Comparison of ENCODE assay signal across 17 cellular contexts in genomic region chr6:110880651-110881050, GRCh38. TPM values are rescaled to one million over a fixed set of nuclear protein-coding genes. Genes with fewer than 3 reads are reported as not detected.
DNase-seq lines count a peak whose midpoint lies in the region; ATAC-seq, FAIRE-seq and TF ChIP-seq lines count a peak whose summit lies in the region.
"Had no signal": no experiment of that assay in that cellular context is flagged by ENCODE, and none has a peak within 500 bp of the region (broad histone marks: within the 10 kb centered on the region; RNA-seq: fewer than 3 reads in every experiment).

No MANE protein-coding gene starts in this region.

- H3K4me1 ChIP-seq in A549 (peaks cover 78% of the 10 kb centered on the region), OCI-LY1 (ENCODE audit: insufficient read depth, low read length, severe bottlenecking) (peaks cover 87% of the 10 kb centered on the region)

- H3K9me3 ChIP-seq in A549: no peaks in the 10 kb centered on the region
- no peaks in the 10 kb centered on the region for H3K9me3 ChIP-seq in OCI-LY1 (ENCODE audit: low read length)
- H3K9me3 ChIP-seq: heart right ventricle, mucosa of descending colon, spleen had no signal

- FAIRE-seq in A549 (lab: Jason Lieb, UNC): no peak

- H3K4me3 ChIP-seq in A549 (no peak overlapping the region), OCI-LY1 (ENCODE audit: low read depth, low read length, poor library complexity, severe bottlenecking) (peak overlapping the region; percentile 95), dorsolateral prefrontal cortex (peak overlapping the region in 28 of 59 donors; percentile 10 to 98 (median 92))
- H3K4me3 ChIP-seq: mucosa of descending colon, spleen had no signal

- H3K27ac ChIP-seq in A549: no peak overlapping the region
- H3K27ac ChIP-seq in C4-2B: peak overlapping the region; percentile 88
- H3K27ac ChIP-seq in OCI-LY1 (ENCODE audit: low read depth, low read length, poor library complexity, severe bottlenecking): no peak overlapping the region
- H3K27ac ChIP-seq in dorsolateral prefrontal cortex: peak overlapping the region in 41 of 59 donors; percentile 0 to 96 (median 86)
- H3K27ac ChIP-seq: brain microvascular endothelial cell, spleen had no signal

- ATAC-seq in A549 (no peak), GM21390 (IDR thresholded peaks at IDR 0.05; ENCODE audit: unreplicated experiment) (no peak)
- ATAC-seq: mucosa of descending colon had no signal

- TF ChIP-seq RAD21 in A549 (conservative IDR thresholded peaks at IDR 0.05 in 1 of 2, IDR thresholded peaks at IDR 0.05 in 1 of 2): no peak

- TF ChIP-seq EP300 in A549 (IDR thresholded peaks at IDR 0.05): no peak

- no peaks in the 10 kb centered on the region for H3K27me3 ChIP-seq in OCI-LY1 (ENCODE audit: insufficient read depth, low read length)
- no peaks in the 10 kb centered on the region for H3K27me3 ChIP-seq in dorsolateral prefrontal cortex
- H3K27me3 ChIP-seq: brain microvascular endothelial cell, heart right ventricle, spleen had no signal

- no peak for TF ChIP-seq CTCF in A549 (IDR thresholded peaks at IDR 0.05)
- no peak for TF ChIP-seq CTCF in C4-2B (conservative IDR thresholded peaks at IDR 0.05)
- TF ChIP-seq CTCF in OCI-LY1 (IDR thresholded peaks at IDR 0.05; ENCODE audit: low read length): no peak
- no peak for TF ChIP-seq CTCF in dorsolateral prefrontal cortex (IDR thresholded peaks at IDR 0.05 in 54 of 56, conservative IDR thresholded peaks at IDR 0.05 in 2 of 56; ENCODE audit: low read depth in 1 of 56, partially characterized antibody in 56 of 56)

- POLR2A ChIA-PET in A549 (lab: Yijun Ruan, JAX): no interaction called here
- POLR2A ChIA-PET in HEK293T (lab: Yijun Ruan, JAX): no interaction called here

- H3K9ac ChIP-seq in OCI-LY1 (ENCODE audit: low read length): no peak overlapping the region

- DNase-seq in A549 (ENCODE audit: low read depth in 1 of 2, low spot score in 1 of 2) (no peak), dorsolateral prefrontal cortex (no peak), NCI-H446 treated with DMSO at 0.1 percent for 48 hours (lab: John Stamatoyannopoulos, UW) (no peak), NCI-H345 treated with DMSO at 0.1 percent for 48 hours (lab: John Stamatoyannopoulos, UW; ENCODE audit: unreplicated experiment) (no peak), HEK293T (ENCODE audit: extremely low spot score) (no peak)
- DNase-seq: activated gamma-delta T cell treated with Interleukin-2 at 50 U/mL for 16 hours, brain microvascular endothelial cell, heart right ventricle, mucosa of descending colon, NCI-H2081, NCI-H748 treated with DMSO at 0.1 percent for 48 hours, RPMI8226, spleen, T-helper 1 cell had no signal

- peaks cover 100% of the 10 kb centered on the region for H3K79me2 ChIP-seq in OCI-LY1 (ENCODE audit: insufficient read depth, low read length)

- no peak overlapping the region for H2AFZ ChIP-seq in OCI-LY1 (ENCODE audit: low read length)

- intact Hi-C loops in dorsolateral prefrontal cortex (cut with DNase I): no loop called here

- H3K4me2 ChIP-seq in A549 (0 out of 3 replicates have a peak overlapping the region, but pooled peaks have one; percentile 82), OCI-LY1 (ENCODE audit: low read length) (peak overlapping the region; percentile 94)

- 89% methylated on average over 9 of the region's 9 CpGs for WGBS in A549 (ENCODE audit: missing lambda C conversion rate)

- CTCF ChIA-PET in A549 (lab: Yijun Ruan, JAX): no interaction called here
- CTCF ChIA-PET in HEK293T (lab: Yijun Ruan, JAX): no interaction called here

- H3F3A ChIP-seq in OCI-LY1 (ENCODE audit: insufficient read depth, low read length): no peaks in the 10 kb centered on the region

- H3K9me2 ChIP-seq in OCI-LY1 (ENCODE audit: low read depth, low read length): no peaks in the 10 kb centered on the region

- TF ChIP-seq POLR2A in A549 (IDR thresholded peaks at IDR 0.05; ENCODE audit: low read length): no peak

- H3K36me3 ChIP-seq in OCI-LY1 (ENCODE audit: insufficient read depth, low read length): peaks cover 11% of the 10 kb centered on the region
- H3K36me3 ChIP-seq: brain microvascular endothelial cell, heart right ventricle, spleen had no signal

- H4K20me1 ChIP-seq in OCI-LY1 (ENCODE audit: insufficient read depth, low read length): no peaks in the 10 kb centered on the region

TF ChIP-seq in A549, 52 proteins besides CTCF, POLR2A, EP300 and RAD21:
- TF ChIP-seq ZSCAN20 (CRISPR knock-in tag; IDR thresholded peaks at IDR 0.05): no peak

TF ChIP-seq in HEK293T, 16 proteins besides CTCF, POLR2A, EP300 and RAD21:
- no peak for TF ChIP-seq ELF4 (IDR thresholded peaks at IDR 0.05)
- no peak for TF ChIP-seq ARNT (IDR thresholded peaks at IDR 0.05)
- no peak for TF ChIP-seq FOXM1 (IDR thresholded peaks at IDR 0.05; ENCODE audit: borderline replicate concordance)
- TF ChIP-seq FOXA1 (IDR thresholded peaks at IDR 0.05): no peak
- TF ChIP-seq TARDBP (IDR thresholded peaks at IDR 0.05): no peak
- TF ChIP-seq PKNOX1 (IDR thresholded peaks at IDR 0.05): no peak
- TF ChIP-seq CTBP1 (IDR thresholded peaks at IDR 0.05; ENCODE audit: borderline replicate concordance): no peak
- TF ChIP-seq FOXK2 (IDR thresholded peaks at IDR 0.05): no peak
- no peak for TF ChIP-seq L3MBTL2 (conservative IDR thresholded peaks at IDR 0.05)
- no peak for TF ChIP-seq HDGF (IDR thresholded peaks at IDR 0.05; ENCODE audit: borderline replicate concordance)
- no peak for TF ChIP-seq NFRKB (IDR thresholded peaks at IDR 0.05)
- no peak for TF ChIP-seq SUZ12 (IDR thresholded peaks at IDR 0.05)
- no peak for TF ChIP-seq LEF1 (IDR thresholded peaks at IDR 0.05; ENCODE audit: borderline replicate concordance)
- no peak for TF ChIP-seq SP1 (IDR thresholded peaks at IDR 0.05)
- no peak for TF ChIP-seq BHLHE40 (IDR thresholded peaks at IDR 0.05; ENCODE audit: borderline replicate concordance)
- no peak for TF ChIP-seq ZNF384 (IDR thresholded peaks at IDR 0.05)

RNA-seq across cellular contexts. Expression of gene AMD1, which starts 6.1 kb away (rescaled TPM):
- polyA plus RNA-seq in A549 (2011; rRNA removed) (106 and 147 TPM in 2 replicates), A549 (2017; fragmentation: RNase III; extraction: RNeasy Plus Mini Kit Qiagen cat#74134 plus additional on column Dnase treatment) (82.3 to 89.2 TPM (median 83.6 TPM) in 3 replicates)
- 21.5 and 23.1 TPM in 2 replicates for polyA plus RNA-seq in A549 (2012; cell fraction: cytosol; rRNA removed)
- 5.9 and 10.0 TPM in 2 replicates for polyA plus RNA-seq in A549 (2012; cell fraction: nucleus; rRNA removed)
- polyA minus RNA-seq in A549 (2011; rRNA and poly(A)+ RNA removed): 42.2 and 46.0 TPM in 2 replicates
- 100 to 1,000 TPM in 69 of 120 experiments, 10 to 100 TPM in 51; 51.8 to 156 (median 104) TPM for total RNA-seq in dorsolateral prefrontal cortex

Comparison
In these comparisons a context has a peak if more than half of its experiments do, and no peak if none do; other contexts are left out.
1. H3K27ac ChIP-seq: peak in C4-2B (single experiment) and dorsolateral prefrontal cortex (41 of 59); none in A549 (0 of 2) and OCI-LY1 (single experiment).